In genomic region chr15:62457100-62457499, GRCh38 we compare ENCODE assay signal across 23 cellular contexts.
DNase-seq lines count a peak whose midpoint lies in the region; ATAC-seq, FAIRE-seq and TF ChIP-seq lines count a peak whose summit lies in the region.
"Had no signal": no experiment of that assay in that cellular context is flagged by ENCODE, and none has a peak within 500 bp of the region (broad histone marks: within the 10 kb centered on the region; RNA-seq: fewer than 3 reads in every experiment).

No MANE protein-coding gene starts in this region.

- H4K20me1 ChIP-seq in mammary epithelial cell (ENCODE audit: insufficient read depth, low read length) (no peaks in the 10 kb centered on the region), H1 (replicated peaks in 1 of 2; ENCODE audit: control insufficient read depth in 1 of 2, insufficient read depth in 2 of 2, low read length in 2 of 2) (no peaks in the 10 kb centered on the region)
- H4K20me1 ChIP-seq: BLaER1 had no signal

- H3K9me3 ChIP-seq in mammary epithelial cell (replicated peaks; ENCODE audit: insufficient read depth, low read length) = no peaks in the 10 kb centered on the region
- H3K9me3 ChIP-seq in breast epithelium = no peaks in the 10 kb centered on the region
- H3K9me3 ChIP-seq in H1 (ENCODE audit: insufficient read depth in 2 of 2, low read depth in 1 of 2, low read length in 1 of 2) = no peaks in the 10 kb centered on the region
- H3K9me3 ChIP-seq in naive thymus-derived CD4-positive, alpha-beta T cell (ENCODE audit: control insufficient read depth in 2 of 3, low read length in 3 of 3) = no peaks in the 10 kb centered on the region
- H3K9me3 ChIP-seq: BLaER1, upper lobe of right lung had no signal

- H3K79me2 ChIP-seq in mammary epithelial cell (ENCODE audit: insufficient read depth, low read length) (no peaks in the 10 kb centered on the region), H1 (ENCODE audit: control insufficient read depth in 1 of 2, insufficient read depth in 2 of 2, low read length in 2 of 2) (no peaks in the 10 kb centered on the region)

- H3K4me1 Mint-ChIP-seq in nephron progenitor cell = peaks cover 59% of the 10 kb centered on the region
- H3K4me1 Mint-ChIP-seq in type B pancreatic cell (ENCODE audit: unreplicated experiment) = peaks cover 56% of the 10 kb centered on the region
- H3K4me1 Mint-ChIP-seq in naive thymus-derived CD4-positive, alpha-beta T cell = no peaks in the 10 kb centered on the region
- no peaks in the 10 kb centered on the region for H3K4me1 Mint-ChIP-seq in activated CD4-positive, alpha-beta memory T cell treated with anti-CD3 and anti-CD28 coated beads, Interleukin-2, amount 10 ng/mL, durations not matched to agents 7 days and 5 days
- H3K4me1 Mint-ChIP-seq: activated B cell treated with CpG ODN at 0.5 μM for 24 hours had no signal

- peak; percentile 49 for DNase-seq in mammary epithelial cell
- DNase-seq in breast epithelium (ENCODE audit: low spot score in 2 of 2) = no peak
- no peak for DNase-seq in H1 (ENCODE audit: low read depth in 1 of 2, low spot score in 2 of 2)
- no peak for DNase-seq in nephron progenitor cell
- DNase-seq in type B pancreatic cell (ENCODE audit: extremely low spot score, unreplicated experiment) = no peak
- no peak for DNase-seq in naive thymus-derived CD4-positive, alpha-beta T cell
- DNase-seq in activated CD4-positive, alpha-beta memory T cell treated with anti-CD3 and anti-CD28 coated beads, Interleukin-2, amount 10 ng/mL, durations not matched to agents 7 days and 5 days = no peak
- DNase-seq: activated B cell treated with CpG ODN at 0.5 μM for 24 hours; activated naive CD4-positive, alpha-beta T cell treated with anti-CD3 and anti-CD28 coated beads, Interleukin-2, amount 50 U/mL, for 16 hours; activated T-cell treated with anti-CD3 and anti-CD28 coated beads, Interleukin-2, amount 50 U/mL, for 48 hours; dermis blood vessel endothelial cell; GOT3; left cardiac atrium; NCI-H1105 treated with DMSO at 0.1 percent for 48 hours; NCI-H2171 treated with DMSO at 0.1 percent for 48 hours; NCI-H748 treated with DMSO at 0.1 percent for 48 hours; PC-3; retina; stimulated activated naive CD4-positive, alpha-beta T cell; upper lobe of right lung had no signal

- H3K36me3 Mint-ChIP-seq in nephron progenitor cell (ENCODE audit: low read depth) = no peaks in the 10 kb centered on the region
- peaks cover 6% of the 10 kb centered on the region for H3K36me3 Mint-ChIP-seq in type B pancreatic cell
- H3K36me3 Mint-ChIP-seq in naive thymus-derived CD4-positive, alpha-beta T cell = no peaks in the 10 kb centered on the region
- no peaks in the 10 kb centered on the region for H3K36me3 Mint-ChIP-seq in activated CD4-positive, alpha-beta memory T cell treated with anti-CD3 and anti-CD28 coated beads, Interleukin-2, amount 10 ng/mL, durations not matched to agents 7 days and 5 days (ENCODE audit: low read depth)

- WGBS in mammary epithelial cell (ENCODE audit: low coverage, missing lambda C conversion rate) = 19% methylated on average over 6 of the region's 6 CpGs
- 83% methylated on average over 6 of the region's 6 CpGs; no CpG with 5 or more reads in 1 of the 2 experiments for WGBS in H1 (ENCODE audit: extremely low coverage in 1 of 2, insufficient coverage in 1 of 2, insufficient read length in 1 of 2, insufficient replicate concordance in 2 of 2, low coverage in 1 of 2, low lambda C conversion rate in 2 of 2, missing lambda C conversion rate in 1 of 2), 2 experiments

- H2BK120ac ChIP-seq in H1 (replicated peaks; ENCODE audit: low read depth, low read length) = no peak overlapping the region

- H3K4me3 ChIP-seq in mammary epithelial cell (replicated peaks in 1 of 3; ENCODE audit: insufficient read depth in 1 of 3, low read depth in 2 of 3, low read length in 3 of 3) (no peak overlapping the region), breast epithelium (no peak overlapping the region), H1 (ENCODE audit: extremely low read depth in 1 of 4, insufficient read depth in 2 of 4, low read depth in 3 of 4, low read length in 4 of 4) (no peak overlapping the region)
- no peak overlapping the region for H3K4me3 ChIP-seq in naive thymus-derived CD4-positive, alpha-beta T cell (ENCODE audit: low read length)
- H3K4me3 ChIP-seq: BLaER1, upper lobe of right lung had no signal

- H2AFZ ChIP-seq in mammary epithelial cell (ENCODE audit: low read depth, low read length) (peak overlapping the region; percentile 43), H1 (ENCODE audit: low read length) (no peak overlapping the region)

- H3K23me2 ChIP-seq in H1 (ENCODE audit: low read depth, low read length) = no peaks in the 10 kb centered on the region; the same call in 1 of the 2 replicates

- H3K36me3 ChIP-seq in mammary epithelial cell (ENCODE audit: insufficient read depth, low read length) (no peaks in the 10 kb centered on the region), breast epithelium (no peaks in the 10 kb centered on the region), H1 (ENCODE audit: control insufficient read depth in 2 of 4, insufficient read depth in 4 of 4, low read length in 3 of 4) (no peaks in the 10 kb centered on the region)
- no peaks in the 10 kb centered on the region for H3K36me3 ChIP-seq in naive thymus-derived CD4-positive, alpha-beta T cell (ENCODE audit: control insufficient read depth in 2 of 3, insufficient read depth in 3 of 3, low read length in 3 of 3)
- H3K36me3 ChIP-seq: BLaER1, upper lobe of right lung had no signal

- peaks cover 2% of the 10 kb centered on the region for H3K79me1 ChIP-seq in H1 (ENCODE audit: low read depth, low read length)

- H3K4me2 ChIP-seq in mammary epithelial cell (ENCODE audit: insufficient read depth, low read depth, low read length) (peak overlapping the region; percentile 8), H1 (ENCODE audit: insufficient read depth in 1 of 2, low read depth in 2 of 2, low read length in 2 of 2) (peak overlapping the region in 1 of 2 experiments; percentile 33; a peak in 2 of 4 replicates)
- H3K4me2 ChIP-seq: BLaER1 had no signal

- H3K9ac ChIP-seq in mammary epithelial cell (ENCODE audit: insufficient read depth, low read length) = no peak overlapping the region
- no peak overlapping the region for H3K9ac ChIP-seq in H1 (replicated peaks in 1 of 4; ENCODE audit: extremely low read depth in 1 of 4, low read depth in 3 of 4, low read length in 3 of 4)
- H3K9ac ChIP-seq: BLaER1 had no signal

- H2BK15ac ChIP-seq in H1 (ENCODE audit: low read length) = no peak overlapping the region

- H3K56ac ChIP-seq in H1 (replicated peaks; ENCODE audit: insufficient read length, low read depth, low read length) = no peak overlapping the region

- no peak overlapping the region for H2BK12ac ChIP-seq in H1 (ENCODE audit: low read depth, low read length)

- TF ChIP-seq POLR2A in breast epithelium (IDR thresholded peaks at IDR 0.05) = no peak
- no peak for TF ChIP-seq POLR2A in H1 (IDR thresholded peaks at IDR 0.05; ENCODE audit: control extremely low read depth in 1 of 2, low read depth in 2 of 2, low read length in 2 of 2)

- H4K5ac ChIP-seq in H1 (ENCODE audit: insufficient read length, low read depth, low read length) = no peak overlapping the region

- ATAC-seq in naive thymus-derived CD4-positive, alpha-beta T cell = no peak
- ATAC-seq in HG02588 (IDR thresholded peaks at IDR 0.05; ENCODE audit: unreplicated experiment) = no peak
- ATAC-seq: PC-3, upper lobe of right lung had no signal

- H4K8ac ChIP-seq in H1 (ENCODE audit: extremely low read depth, insufficient read depth, low read length) = no peak overlapping the region

- no TSS peak for BruUV-seq in mammary epithelial cell (replicated peaks; lab: Mats Ljungman, UMichigan)

- H3K27ac ChIP-seq in mammary epithelial cell (ENCODE audit: insufficient read depth, low read depth, low read length) (no peak overlapping the region), breast epithelium (peak overlapping the region in 1 of 2 donors; percentile 39), H1 (ENCODE audit: low read depth, low read length) (no peak overlapping the region)
- H3K27ac ChIP-seq in naive thymus-derived CD4-positive, alpha-beta T cell (ENCODE audit: low read depth, low read length) = no peak overlapping the region
- H3K27ac ChIP-seq: BLaER1, upper lobe of right lung had no signal

- H3K27me3 Mint-ChIP-seq in nephron progenitor cell (ENCODE audit: low read depth, poor library complexity) (peaks cover 7% of the 10 kb centered on the region), type B pancreatic cell (peaks cover 3% of the 10 kb centered on the region)
- peaks cover 0 to 6% (median 0%) of the 10 kb centered on the region in 5 donors for H3K27me3 Mint-ChIP-seq in naive thymus-derived CD4-positive, alpha-beta T cell
- H3K27me3 Mint-ChIP-seq in activated CD4-positive, alpha-beta memory T cell treated with anti-CD3 and anti-CD28 coated beads, Interleukin-2, amount 10 ng/mL, durations not matched to agents 7 days and 5 days = no peaks in the 10 kb centered on the region

- in situ Hi-C loops in mammary epithelial cell (cut with MboI; ENCODE audit: low sequenced_read_pairs in 2 of 2) = no loop called here

- H3K9me3 Mint-ChIP-seq in nephron progenitor cell = no peaks in the 10 kb centered on the region
- no peaks in the 10 kb centered on the region for H3K9me3 Mint-ChIP-seq in type B pancreatic cell
- H3K9me3 Mint-ChIP-seq in naive thymus-derived CD4-positive, alpha-beta T cell = no peaks in the 10 kb centered on the region
- H3K9me3 Mint-ChIP-seq in activated CD4-positive, alpha-beta memory T cell treated with anti-CD3 and anti-CD28 coated beads, Interleukin-2, amount 10 ng/mL, durations not matched to agents 7 days and 5 days = no peaks in the 10 kb centered on the region
- H3K9me3 Mint-ChIP-seq: activated B cell treated with CpG ODN at 0.5 μM for 24 hours had no signal

- no peak for TF ChIP-seq RAD21 in H1 (IDR thresholded peaks at IDR 0.05 in 1 of 2, conservative IDR thresholded peaks at IDR 0.05 in 1 of 2; ENCODE audit: low read depth in 2 of 2, low read length in 2 of 2)

- H3K18ac ChIP-seq in H1 (ENCODE audit: extremely low read depth, low read length) = no peak overlapping the region

- 0 out of 2 replicates have a peak overlapping the region, but pooled peaks have one; percentile 25 for H2AK5ac ChIP-seq in H1 (ENCODE audit: low read depth, low read length)

- TF ChIP-seq EP300 in H1 (IDR thresholded peaks at IDR 0.05; ENCODE audit: borderline replicate concordance in 1 of 2, low read depth in 2 of 2, low read length in 2 of 2) = no peak

- CTCF ChIA-PET in mammary epithelial cell (lab: Charles Lee; ENCODE audit: low non-redundant PET) (no interaction called here), H1 (lab: Charles Lee; ENCODE audit: partially characterized antibody) (interaction anchor here (0.6 to 1.6 kb wide), 4 partner anchors 11 to 27 kb away, joined by 3 to 4 read pairs (median 4); no protein-coding TSS in a partner anchor)
- CTCF ChIA-PET in naive thymus-derived CD4-positive, alpha-beta T cell (lab: Charles Lee) = no interaction called here
- CTCF ChIA-PET in activated CD4-positive, alpha-beta memory T cell treated with anti-CD3 and anti-CD28 coated beads, Interleukin-2, amount 10 ng/mL, durations not matched to agents 7 days and 5 days (lab: Charles Lee) = no interaction called here

- H3K27ac Mint-ChIP-seq in nephron progenitor cell (peak overlapping the region; percentile 92), type B pancreatic cell (peak overlapping the region; percentile 60)
- H3K27ac Mint-ChIP-seq in naive thymus-derived CD4-positive, alpha-beta T cell = no peak overlapping the region
- no peak overlapping the region for H3K27ac Mint-ChIP-seq in activated CD4-positive, alpha-beta memory T cell treated with anti-CD3 and anti-CD28 coated beads, Interleukin-2, amount 10 ng/mL, durations not matched to agents 7 days and 5 days
- H3K27ac Mint-ChIP-seq: activated B cell treated with CpG ODN at 0.5 μM for 24 hours had no signal

- H3K4ac ChIP-seq in H1 (replicated peaks; ENCODE audit: insufficient read length, low read depth, low read length) = no peak overlapping the region

- H3K27me3 ChIP-seq in mammary epithelial cell (ENCODE audit: insufficient read depth, low read length) = no peaks in the 10 kb centered on the region
- no peaks in the 10 kb centered on the region for H3K27me3 ChIP-seq in breast epithelium
- H3K27me3 ChIP-seq in H1 (replicated peaks in 1 of 4; ENCODE audit: control insufficient read depth in 3 of 4, extremely low read depth in 1 of 4, insufficient read depth in 3 of 4, low read length in 3 of 4) = no peaks in the 10 kb centered on the region; a peak in 2 of 7 replicates
- no peaks in the 10 kb centered on the region for H3K27me3 ChIP-seq in naive thymus-derived CD4-positive, alpha-beta T cell (ENCODE audit: control insufficient read depth in 2 of 2, insufficient read depth in 2 of 2, low read length in 2 of 2)
- H3K27me3 ChIP-seq: BLaER1, upper lobe of right lung had no signal

- no peak for FAIRE-seq in H1 (lab: Jason Lieb, UNC)
- FAIRE-seq: frontal cortex had no signal

- no peak overlapping the region for H2BK5ac ChIP-seq in H1 (ENCODE audit: low read depth, low read length)

- H3K23ac ChIP-seq in H1 (ENCODE audit: insufficient read length) = no peak overlapping the region

- no peak overlapping the region for H2BK20ac ChIP-seq in H1 (ENCODE audit: low read length)

- TF ChIP-seq CTCF in mammary epithelial cell (conservative IDR thresholded peaks at IDR 0.05 in 1 of 2, IDR thresholded peaks at IDR 0.05 in 1 of 2; ENCODE audit: extremely low read depth in 1 of 2, insufficient read depth in 1 of 2, low read depth in 1 of 2, low read length in 2 of 2) (no peak), breast epithelium (IDR thresholded peaks at IDR 0.05) (no peak), H1 (IDR thresholded peaks at IDR 0.05; ENCODE audit: control extremely low read depth in 1 of 3, insufficient read depth in 1 of 3, low read depth in 1 of 3, low read length in 3 of 3) (no peak), nephron progenitor cell (IDR thresholded peaks at IDR 0.05) (no peak), type B pancreatic cell (conservative IDR thresholded peaks at IDR 0.05) (no peak)

- intact Hi-C loops in mammary epithelial cell (cut with micrococcal nuclease) = no loop called here
- intact Hi-C loops in breast epithelium (cut with DNase I; ENCODE audit: low total_unique reads) = no loop called here
- intact Hi-C loops in naive thymus-derived CD4-positive, alpha-beta T cell (cut with micrococcal nuclease) = no loop called here

- H3K14ac ChIP-seq in H1 (ENCODE audit: insufficient read length) = no peak overlapping the region

- POLR2A ChIA-PET in H1 (lab: Charles Lee; ENCODE audit: partially characterized antibody) = interaction anchor here (1.1 to 1.4 kb wide), 3 partner anchors 16 to 49 kb away, joined by 3 read pairs; no protein-coding TSS in a partner anchor
- POLR2A ChIA-PET in naive thymus-derived CD4-positive, alpha-beta T cell (lab: Charles Lee) = no interaction called here
- POLR2A ChIA-PET in activated CD4-positive, alpha-beta memory T cell treated with anti-CD3 and anti-CD28 coated beads, Interleukin-2, amount 10 ng/mL, durations not matched to agents 7 days and 5 days (lab: Charles Lee) = no interaction called here

- no peak overlapping the region for H4K91ac ChIP-seq in H1 (replicated peaks; ENCODE audit: insufficient read length, low read length)

- peaks cover 27% of the 10 kb centered on the region for H3K4me1 ChIP-seq in mammary epithelial cell (ENCODE audit: insufficient read depth, low read length)
- H3K4me1 ChIP-seq in breast epithelium = no peaks in the 10 kb centered on the region
- peaks cover 0 to 19% (median 13%) of the 10 kb centered on the region in 4 experiments; a peak in 6 of 7 replicates for H3K4me1 ChIP-seq in H1 (replicated peaks in 1 of 4; ENCODE audit: control insufficient read depth in 3 of 4, insufficient read depth in 4 of 4, low read length in 3 of 4)
- H3K4me1 ChIP-seq in naive thymus-derived CD4-positive, alpha-beta T cell (ENCODE audit: control insufficient read depth in 2 of 2, insufficient read depth in 2 of 2, low read length in 2 of 2) = no peaks in the 10 kb centered on the region
- H3K4me1 ChIP-seq: BLaER1 had no signal

- H3K4me3 Mint-ChIP-seq in nephron progenitor cell = no peak overlapping the region
- H3K4me3 Mint-ChIP-seq in type B pancreatic cell = no peak overlapping the region
- no peak overlapping the region for H3K4me3 Mint-ChIP-seq in naive thymus-derived CD4-positive, alpha-beta T cell
- no peak overlapping the region for H3K4me3 Mint-ChIP-seq in activated CD4-positive, alpha-beta memory T cell treated with anti-CD3 and anti-CD28 coated beads, Interleukin-2, amount 10 ng/mL, durations not matched to agents 7 days and 5 days
- H3K4me3 Mint-ChIP-seq: activated B cell treated with CpG ODN at 0.5 μM for 24 hours had no signal

- dilution Hi-C loops in mammary epithelial cell (cut with HindIII; ENCODE audit: low sequenced_read_pairs) = no loop called here

Comparison
In these comparisons a context has a peak if more than half of its experiments do, and no peak if none do; other contexts are left out.
1. H3K27ac Mint-ChIP-seq: peak in nephron progenitor cell (single experiment) and type B pancreatic cell (single experiment); none in naive thymus-derived CD4-positive, alpha-beta T cell (0 of 9) and activated CD4-positive, alpha-beta memory T cell treated with anti-CD3 and anti-CD28 coated beads, Interleukin-2, amount 10 ng/mL, durations not matched to agents 7 days and 5 days (single experiment).